In the genomic region with DNA sequence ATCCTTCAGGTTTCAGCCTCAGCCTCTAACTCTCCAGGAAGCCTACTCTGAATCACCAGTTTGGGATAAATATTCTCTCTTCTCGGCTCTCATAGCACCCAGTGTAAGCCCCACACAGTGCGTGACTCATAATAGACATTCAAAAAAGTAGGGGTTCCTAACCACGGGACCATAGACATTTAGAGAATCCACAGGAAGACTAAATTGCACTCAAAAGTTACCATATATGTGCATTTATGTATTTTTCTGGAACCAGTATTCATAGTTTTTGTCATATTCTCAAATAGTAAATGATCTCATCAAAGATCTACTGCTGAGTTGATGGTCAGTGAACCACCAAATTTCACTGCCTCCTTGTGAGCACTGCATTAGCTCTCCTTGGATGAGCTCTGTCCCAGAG, we compare ENCODE assay signal across 25 cellular contexts.
A peak's percentile ranks its signal among the peaks of the same experiment; 100 is the strongest.
DNase-seq lines count a peak whose midpoint lies in the region; ATAC-seq, FAIRE-seq and TF ChIP-seq lines count a peak whose summit lies in the region.
"Had no signal": no experiment of that assay in that cellular context is flagged by ENCODE, and none has a peak within 500 bp of the region (broad histone marks: within the 10 kb centered on the region; RNA-seq: fewer than 3 reads in every experiment).

No MANE protein-coding gene starts in this region.

- no peaks in the 10 kb centered on the region for H3K9me3 ChIP-seq in astrocyte (ENCODE audit: insufficient read depth, low read depth, low read length)
- H3K9me3 ChIP-seq: BE2C; BLaER1 treated with 17β-estradiol and CSF1 and Interleukin-3, amounts not matched to agents 10 nM and 100 nM; HAP-1 had no signal

- no peaks in the 10 kb centered on the region for H3K27me3 Mint-ChIP-seq in astrocyte (ENCODE audit: low read depth, unreplicated experiment)
- H3K27me3 Mint-ChIP-seq: CD4-positive, alpha-beta T cell; CD8-positive, alpha-beta memory T cell had no signal

- no peak for FAIRE-seq in astrocyte (lab: Jason Lieb, UNC)
- FAIRE-seq: A204.1, D721Med, GM12892, H54 had no signal

- no peak overlapping the region for H3K4me3 Mint-ChIP-seq in astrocyte (ENCODE audit: unreplicated experiment)
- H3K4me3 Mint-ChIP-seq: CD14-positive monocyte; CD4-positive, alpha-beta T cell; CD8-positive, alpha-beta memory T cell; HFFc6 had no signal

- no peaks in the 10 kb centered on the region for H3K9me3 Mint-ChIP-seq in astrocyte (ENCODE audit: unreplicated experiment)
- H3K9me3 Mint-ChIP-seq: CD4-positive, alpha-beta T cell; CD8-positive, alpha-beta memory T cell had no signal

- no peaks in the 10 kb centered on the region for H3K36me3 Mint-ChIP-seq in astrocyte (ENCODE audit: low read depth, unreplicated experiment)
- H3K36me3 Mint-ChIP-seq: CD14-positive monocyte; CD8-positive, alpha-beta memory T cell had no signal

- H3K4me3 ChIP-seq in astrocyte (ENCODE audit: insufficient read depth, low read depth, low read length) (no peak overlapping the region), astrocyte of the spinal cord (ENCODE audit: low read depth, low read length) (no peak overlapping the region)
- H3K4me3 ChIP-seq: BLaER1 treated with 17β-estradiol and CSF1 and Interleukin-3, amounts not matched to agents 10 nM and 100 nM; HAP-1 had no signal

- ATAC-seq in GM21528 (IDR thresholded peaks at IDR 0.05; ENCODE audit: low FRiP score, unreplicated experiment): no peak

- no peak for TF ChIP-seq CTCF in astrocyte (IDR thresholded peaks at IDR 0.05; ENCODE audit: insufficient read depth, low read depth, low read length)
- TF ChIP-seq CTCF in astrocyte of the spinal cord (IDR thresholded peaks at IDR 0.05; ENCODE audit: low read depth, low read length): no peak

- peaks cover 4% of the 10 kb centered on the region for H3K4me1 ChIP-seq in astrocyte (ENCODE audit: insufficient read depth, low read length)
- H3K4me1 ChIP-seq: BE2C; BLaER1 treated with 17β-estradiol and CSF1 and Interleukin-3, amounts not matched to agents 10 nM and 100 nM; HAP-1 had no signal

- no peaks in the 10 kb centered on the region for H3K27me3 ChIP-seq in astrocyte (ENCODE audit: insufficient read depth, low read length)
- H3K27me3 ChIP-seq: BE2C had no signal

- no peak overlapping the region for H3K4me2 ChIP-seq in astrocyte (ENCODE audit: low read length)
- H3K4me2 ChIP-seq: BLaER1 treated with 17β-estradiol and CSF1 and Interleukin-3, amounts not matched to agents 10 nM and 100 nM had no signal

- H3K36me3 ChIP-seq in astrocyte (ENCODE audit: insufficient read depth, low read length): no peaks in the 10 kb centered on the region
- H3K36me3 ChIP-seq: BE2C; BLaER1 treated with 17β-estradiol and CSF1 and Interleukin-3, amounts not matched to agents 10 nM and 100 nM; HAP-1 had no signal

- H3K9ac ChIP-seq in astrocyte (ENCODE audit: low read length): peak overlapping the region; percentile 35
- H3K9ac ChIP-seq: BLaER1 treated with 17β-estradiol and CSF1 and Interleukin-3, amounts not matched to agents 10 nM and 100 nM had no signal

- no peaks in the 10 kb centered on the region for H3K79me2 ChIP-seq in astrocyte (ENCODE audit: insufficient read depth, low read length)

- no peak overlapping the region for H2AFZ ChIP-seq in astrocyte (ENCODE audit: low read depth, low read length)

- H4K20me1 ChIP-seq in astrocyte (ENCODE audit: insufficient read depth, low read length): no peaks in the 10 kb centered on the region
- H4K20me1 ChIP-seq: BLaER1 treated with 17β-estradiol and CSF1 and Interleukin-3, amounts not matched to agents 10 nM and 100 nM had no signal

- DNase-seq in astrocyte (ENCODE audit: low read depth) (peak; percentile 1), astrocyte of the spinal cord (ENCODE audit: low read depth, low spot score) (peak; percentile 57), iris pigment epithelial cell (ENCODE audit: low read depth) (peak; percentile 10), non-pigmented ciliary epithelial cell (ENCODE audit: low read depth) (peak; percentile 15), iPS-NIHi11 (ENCODE audit: low spot score) (no peak), NCI-H187 (lab: John Stamatoyannopoulos, UW) (no peak), GM19238 (ENCODE audit: insufficient read length, low spot score) (no peak)
- DNase-seq: AML-193; BE2C; CD4-positive, alpha-beta T cell; CD8-positive, alpha-beta memory T cell; DMS 273 treated with DMSO at 0.1 percent for 48 hours; DMS79; GF-D8; GOT3; HFFc6 had no signal

- in situ Hi-C loops in astrocyte of the spinal cord (cut with HindIII; ENCODE audit: low sequenced_read_pairs): no loop called here

- H3K4me1 Mint-ChIP-seq in astrocyte (ENCODE audit: low read depth, unreplicated experiment): peaks cover 9% of the 10 kb centered on the region
- H3K4me1 Mint-ChIP-seq: CD14-positive monocyte; CD8-positive, alpha-beta memory T cell had no signal

- H3K27ac Mint-ChIP-seq in astrocyte (ENCODE audit: unreplicated experiment): no peak overlapping the region
- H3K27ac Mint-ChIP-seq: CD14-positive monocyte; CD4-positive, alpha-beta T cell; CD8-positive, alpha-beta memory T cell; HFFc6 had no signal

- peak overlapping the region; percentile 31 for H3K27ac ChIP-seq in astrocyte (ENCODE audit: low read depth, low read length)
- H3K27ac ChIP-seq: 22Rv1; BLaER1 treated with 17β-estradiol and CSF1 and Interleukin-3, amounts not matched to agents 10 nM and 100 nM had no signal

Comparison
In these comparisons a context has a peak if more than half of its experiments do, and no peak if none do; other contexts are left out.
1. DNase-seq: peak in astrocyte (single experiment), astrocyte of the spinal cord (single experiment), iris pigment epithelial cell (single experiment) and non-pigmented ciliary epithelial cell (single experiment); none in iPS-NIHi11 (single experiment), NCI-H187 (0 of 2) and GM19238 (single experiment).